In genomic region chr7:13508586-13508985, GRCh38 we compare ENCODE assay signal across 24 cellular contexts.
DNase-seq lines count a peak whose midpoint lies in the region; ATAC-seq and TF ChIP-seq lines count a peak whose summit lies in the region.
"Had no signal": no experiment of that assay in that cellular context is flagged by ENCODE, and none has a peak within 500 bp of the region (broad histone marks: within the 10 kb centered on the region; RNA-seq: fewer than 3 reads in every experiment).

No MANE protein-coding gene starts in this region.

- TF ChIP-seq CTCF in RWPE2 (IDR thresholded peaks at IDR 0.05; ENCODE audit: poor library complexity, severe bottlenecking) (no peak), fibroblast of lung (conservative IDR thresholded peaks at IDR 0.05 in 1 of 2, IDR thresholded peaks at IDR 0.05 in 1 of 2; ENCODE audit: low read depth in 1 of 2, low read length in 2 of 2) (no peak)

- H3K36me3 ChIP-seq in RWPE2 (ENCODE audit: low read depth) (no peaks in the 10 kb centered on the region), fibroblast of lung (ENCODE audit: control insufficient read depth, insufficient read depth, low read length) (no peaks in the 10 kb centered on the region)
- H3K36me3 ChIP-seq: upper lobe of left lung had no signal

- no peaks in the 10 kb centered on the region for H3K27me3 ChIP-seq in RWPE2 (ENCODE audit: insufficient read depth, poor library complexity, severe bottlenecking)
- H3K27me3 ChIP-seq in fibroblast of lung (ENCODE audit: control insufficient read depth, insufficient read depth, low read length): no peaks in the 10 kb centered on the region
- H3K27me3 ChIP-seq: upper lobe of left lung had no signal

- peak; percentile 6 to 49 for DNase-seq in NCI-H524 (lab: John Stamatoyannopoulos, UW)
- no peak for DNase-seq in NCI-H524 treated with DMSO at 0.1 percent for 48 hours (lab: John Stamatoyannopoulos, UW)
- DNase-seq in RWPE2 (ENCODE audit: low spot score): no peak
- peak; percentile 22 to 25 for DNase-seq in fibroblast of lung (ENCODE audit: low read depth in 2 of 2)
- peak; percentile 25 for DNase-seq in skeletal muscle cell (ENCODE audit: low read depth)
- no peak for DNase-seq in ecto neural progenitor cell (ENCODE audit: low spot score)
- DNase-seq: activated CD4-positive, alpha-beta T cell treated with anti-CD3 and anti-CD28 coated beads for 1 hour; activated CD8-positive, alpha-beta memory T cell treated with anti-CD3 and anti-CD28 coated beads for 24 hours; activated naive CD4-positive, alpha-beta T cell treated with Interleukin-2 at 50 U/mL for 16 hours; activated T-cell treated with anti-CD3 and anti-CD28 coated beads, Interleukin-2, amount 50 U/mL, for 4 hours; amygdala; central memory CD4-positive, alpha-beta T cell; DMS79 treated with DMSO at 0.1 percent for 48 hours; effector CD4-positive, alpha-beta T cell; Kasumi-1; naive B cell; NCI-H1105; right cardiac atrium; SHP77; T-cell; upper lobe of left lung had no signal

- H3K9me3 ChIP-seq in RWPE2 (ENCODE audit: severe bottlenecking) (no peaks in the 10 kb centered on the region), fibroblast of lung (ENCODE audit: control insufficient read depth, insufficient read depth, low read depth, low read length) (no peaks in the 10 kb centered on the region)
- H3K9me3 ChIP-seq: upper lobe of left lung had no signal

- H2AFZ ChIP-seq in fibroblast of lung (ENCODE audit: low read length): no peak overlapping the region
- H2AFZ ChIP-seq: GM23338 had no signal

- H3K27ac ChIP-seq in RWPE2 (ENCODE audit: poor library complexity, severe bottlenecking): no peak overlapping the region
- no peak overlapping the region for H3K27ac ChIP-seq in fibroblast of lung (ENCODE audit: insufficient read depth, low read length)
- H3K27ac ChIP-seq: upper lobe of left lung had no signal

- no peaks in the 10 kb centered on the region for H3K79me2 ChIP-seq in fibroblast of lung (ENCODE audit: control insufficient read depth, insufficient read depth, low read length)

- H3K4me1 ChIP-seq in RWPE2 (ENCODE audit: insufficient read depth, poor library complexity, severe bottlenecking) (no peaks in the 10 kb centered on the region), fibroblast of lung (ENCODE audit: control insufficient read depth, extremely low read depth, insufficient read depth, low read length) (no peaks in the 10 kb centered on the region)
- H3K4me1 ChIP-seq: upper lobe of left lung had no signal

- H3K9ac ChIP-seq in fibroblast of lung (ENCODE audit: insufficient read depth, low read length): no peak overlapping the region

- H3K4me3 ChIP-seq in RWPE2 (ENCODE audit: severe bottlenecking) (no peak overlapping the region), fibroblast of lung (replicated peaks in 1 of 4; ENCODE audit: control extremely low read depth in 1 of 4, insufficient read depth in 1 of 4, low read depth in 3 of 4, low read length in 4 of 4) (no peak overlapping the region), skeletal muscle cell (ENCODE audit: low read depth, low read length) (no peak overlapping the region)
- H3K4me3 ChIP-seq: GM23338, upper lobe of left lung had no signal

- ATAC-seq in RWPE2 (ENCODE audit: low read depth) (0 out of 3 replicates have a peak, but pooled peaks have one; percentile 25), HG02763 (IDR thresholded peaks at IDR 0.05; ENCODE audit: unreplicated experiment) (no peak), GM19035 (IDR thresholded peaks at IDR 0.05; ENCODE audit: unreplicated experiment) (no peak)
- ATAC-seq: activated T-cell treated with anti-CD3 and anti-CD28 coated beads, Interleukin-2, amount 50 U/mL, for 4 hours; GM23338; right cardiac atrium; T-cell had no signal

- no peaks in the 10 kb centered on the region for H4K20me1 ChIP-seq in fibroblast of lung (ENCODE audit: control insufficient read depth, extremely low read depth, insufficient read depth, low read length)

- H3K4me2 ChIP-seq in fibroblast of lung (ENCODE audit: extremely low read depth, insufficient read depth, low read length): no peak overlapping the region
- H3K4me2 ChIP-seq: GM23338 had no signal

Comparison
In these comparisons a context has a peak if more than half of its experiments do, and no peak if none do; other contexts are left out.
1. DNase-seq: peak in NCI-H524 (2 of 2), fibroblast of lung (2 of 2) and skeletal muscle cell (single experiment); none in NCI-H524 treated with DMSO at 0.1 percent for 48 hours (single experiment), RWPE2 (single experiment) and ecto neural progenitor cell (single experiment).